Comparison of ENCODE assay signal across 1 cellular context in genomic region chr10:76697923-76698322, GRCh38.
TF ChIP-seq lines count a peak whose summit lies in the region.

No MANE protein-coding gene starts in this region.

TF ChIP-seq in GM23338, 12 proteins besides CTCF, POLR2A, EP300 and RAD21 (continued from another document):
- TF ChIP-seq ETS1 (IDR thresholded peaks at IDR 0.05) (no peak), POLR2AphosphoS5 (IDR thresholded peaks at IDR 0.05; ENCODE audit: low read depth) (no peak), JUNB (IDR thresholded peaks at IDR 0.05; ENCODE audit: unreplicated experiment) (no peak), REST (IDR thresholded peaks at IDR 0.05; ENCODE audit: unreplicated experiment) (no peak), EZH2phosphoT487 (IDR thresholded peaks at IDR 0.05; ENCODE audit: unreplicated experiment) (no peak)
